16 cellular contexts compared by ENCODE assay signal in genomic region chr7:930975-931758, GRCh38. TPM values are rescaled to one million over a fixed set of nuclear protein-coding genes. Genes with fewer than 3 reads are reported as not detected.
DNase-seq lines count a peak whose midpoint lies in the region; ATAC-seq and TF ChIP-seq lines count a peak whose summit lies in the region.
"Had no signal": no experiment of that assay in that cellular context is flagged by ENCODE, and none has a peak within 500 bp of the region (broad histone marks: within the 10 kb centered on the region; RNA-seq: fewer than 3 reads in every experiment).

No MANE protein-coding gene starts in this region.

- no peaks in the 10 kb centered on the region for H3K36me3 ChIP-seq in lower lobe of right lung
- no peaks in the 10 kb centered on the region for H3K36me3 ChIP-seq in aorta (ENCODE audit: control insufficient read depth in 1 of 2, insufficient read depth in 2 of 2, low read length in 1 of 2)
- peaks cover 0 to 22% (median 6%) of the 10 kb centered on the region in 4 donors for H3K36me3 ChIP-seq in esophagus muscularis mucosa
- H3K36me3 ChIP-seq: pancreas had no signal

- intact Hi-C loops in activated CD8-positive, alpha-beta T cell treated with anti-CD3 and anti-CD28 coated beads for 36 hours (cut with micrococcal nuclease): no loop called here
- intact Hi-C loops in lower lobe of right lung (cut with DNase I) (no loop called here), aorta (cut with DNase I) (no loop called here), esophagus muscularis mucosa (cut with DNase I) (no loop called here)

- H3K27ac Mint-ChIP-seq in stimulated activated naive CD8-positive, alpha-beta T cell treated with anti-CD3 and anti-CD28 coated beads, Interleukin-15, Interleukin-2, amounts not matched to agents 100 ng/mL and 50 ng/mL, for 24 hours: peak overlapping the region; percentile 8
- peak overlapping the region in 1 of 2 donors; percentile 48 for H3K27ac Mint-ChIP-seq in stimulated activated naive CD8-positive, alpha-beta T cell treated with anti-CD3 and anti-CD28 coated beads, Interleukin-15, amount 100 ng/mL, for 72 hours
- peak overlapping the region; percentile 71 for H3K27ac Mint-ChIP-seq in activated CD8-positive, alpha-beta T cell treated with anti-CD3 and anti-CD28 coated beads for 36 hours
- H3K27ac Mint-ChIP-seq: mesothelial cell of epicardium, type B pancreatic cell had no signal

- no peak for ATAC-seq in stimulated activated naive CD8-positive, alpha-beta T cell treated with anti-CD3 and anti-CD28 coated beads, Interleukin-15, amount 100 ng/mL, for 72 hours
- ATAC-seq in activated CD8-positive, alpha-beta T cell treated with anti-CD3 and anti-CD28 coated beads for 36 hours: no peak
- ATAC-seq in lower lobe of right lung: no peak
- no peak for ATAC-seq in aorta (ENCODE audit: low FRiP score)
- ATAC-seq: pancreas, SK-N-SH treated with all-trans-retinoic acid at 6 μM for 48 hours had no signal

- no peak for TF ChIP-seq CTCF in activated CD8-positive, alpha-beta T cell treated with anti-CD3 and anti-CD28 coated beads for 36 hours (IDR thresholded peaks at IDR 0.05)
- TF ChIP-seq CTCF in lower lobe of right lung (IDR thresholded peaks at IDR 0.05) (no peak), esophagus muscularis mucosa (IDR thresholded peaks at IDR 0.05) (no peak)

- CTCF ChIA-PET in activated CD8-positive, alpha-beta T cell treated with anti-CD3 and anti-CD28 coated beads for 36 hours (lab: Charles Lee): interaction anchor here (2.1 kb wide), 1 partner anchor 22 kb away, joined by 5 read pairs; no protein-coding TSS in a partner anchor

- TF ChIP-seq POLR2A in esophagus muscularis mucosa (IDR thresholded peaks at IDR 0.05; ENCODE audit: low read depth): no peak

- WGBS in aorta, 2 donors: 76 to 83% methylated on average over 29 of the region's 29 CpGs
- 72% methylated on average over 29 of the region's 29 CpGs for WGBS in esophagus muscularis mucosa

- peaks cover 50% of the 10 kb centered on the region for H3K4me1 Mint-ChIP-seq in stimulated activated naive CD8-positive, alpha-beta T cell treated with anti-CD3 and anti-CD28 coated beads, Interleukin-15, Interleukin-2, amounts not matched to agents 100 ng/mL and 50 ng/mL, for 24 hours (ENCODE audit: low read depth)
- peaks cover 69% of the 10 kb centered on the region for H3K4me1 Mint-ChIP-seq in stimulated activated naive CD8-positive, alpha-beta T cell treated with anti-CD3 and anti-CD28 coated beads, Interleukin-15, amount 100 ng/mL, for 72 hours
- H3K4me1 Mint-ChIP-seq in activated CD8-positive, alpha-beta T cell treated with anti-CD3 and anti-CD28 coated beads for 36 hours (ENCODE audit: low read depth): peaks cover 50% of the 10 kb centered on the region
- H3K4me1 Mint-ChIP-seq: mesothelial cell of epicardium had no signal

- no peaks in the 10 kb centered on the region for H3K27me3 Mint-ChIP-seq in stimulated activated naive CD8-positive, alpha-beta T cell treated with anti-CD3 and anti-CD28 coated beads, Interleukin-15, Interleukin-2, amounts not matched to agents 100 ng/mL and 50 ng/mL, for 24 hours
- no peaks in the 10 kb centered on the region for H3K27me3 Mint-ChIP-seq in stimulated activated naive CD8-positive, alpha-beta T cell treated with anti-CD3 and anti-CD28 coated beads, Interleukin-15, amount 100 ng/mL, for 72 hours
- no peaks in the 10 kb centered on the region for H3K27me3 Mint-ChIP-seq in activated CD8-positive, alpha-beta T cell treated with anti-CD3 and anti-CD28 coated beads for 36 hours
- H3K27me3 Mint-ChIP-seq: type B pancreatic cell had no signal

- H3K27me3 ChIP-seq in lower lobe of right lung (ENCODE audit: low read depth): no peaks in the 10 kb centered on the region
- no peaks in the 10 kb centered on the region for H3K27me3 ChIP-seq in aorta (ENCODE audit: control insufficient read depth in 1 of 2, insufficient read depth in 2 of 2, low read length in 1 of 2)
- H3K27me3 ChIP-seq in esophagus muscularis mucosa: no peaks in the 10 kb centered on the region
- H3K27me3 ChIP-seq: pancreas had no signal

- H3K4me1 ChIP-seq in lower lobe of right lung (no peaks in the 10 kb centered on the region), aorta (ENCODE audit: control insufficient read depth in 1 of 2, insufficient read depth in 2 of 2, low read length in 2 of 2) (no peaks in the 10 kb centered on the region), esophagus muscularis mucosa (peaks cover 0 to 32% (median 12%) of the 10 kb centered on the region in 4 donors)
- H3K4me1 ChIP-seq: pancreas had no signal

- H3K4me3 ChIP-seq in lower lobe of right lung (no peak overlapping the region), aorta (ENCODE audit: low read length in 2 of 2) (no peak overlapping the region), esophagus muscularis mucosa (no peak overlapping the region)
- H3K4me3 ChIP-seq: pancreas had no signal

- H3K9me3 Mint-ChIP-seq in stimulated activated naive CD8-positive, alpha-beta T cell treated with anti-CD3 and anti-CD28 coated beads, Interleukin-15, Interleukin-2, amounts not matched to agents 100 ng/mL and 50 ng/mL, for 24 hours: no peaks in the 10 kb centered on the region
- H3K9me3 Mint-ChIP-seq in stimulated activated naive CD8-positive, alpha-beta T cell treated with anti-CD3 and anti-CD28 coated beads, Interleukin-15, amount 100 ng/mL, for 72 hours: peaks cover 0 to 7% of the 10 kb centered on the region in 2 donors
- peaks cover 3% of the 10 kb centered on the region for H3K9me3 Mint-ChIP-seq in activated CD8-positive, alpha-beta T cell treated with anti-CD3 and anti-CD28 coated beads for 36 hours
- H3K9me3 Mint-ChIP-seq: mesothelial cell of epicardium, type B pancreatic cell had no signal

- no peak for DNase-seq in stimulated activated naive CD8-positive, alpha-beta T cell treated with anti-CD3 and anti-CD28 coated beads, Interleukin-15, amount 100 ng/mL, for 72 hours
- no peak for DNase-seq in activated CD8-positive, alpha-beta T cell treated with anti-CD3 and anti-CD28 coated beads for 36 hours
- DNase-seq in lower lobe of right lung: peak; percentile 48
- peak; percentile 41 for DNase-seq in aorta
- no peak for DNase-seq in anterior cingulate cortex (lab: John Stamatoyannopoulos, UW)
- DNase-seq in NCI-H1105 (lab: John Stamatoyannopoulos, UW): no peak
- DNase-seq in esophagus muscularis mucosa (ENCODE audit: extremely low spot score): no peak
- DNase-seq: activated T-cell treated with anti-CD3 and anti-CD28 coated beads, Interleukin-2, amount 50 U/mL, for 1 hour; NK-92 treated with Interleukin-12 subunit alpha and Interleukin-12 subunit beta, amount 100 ng/mL, for 24 hours had no signal

- TF ChIP-seq EP300 in esophagus muscularis mucosa (IDR thresholded peaks at IDR 0.05): no peak

- peaks cover 10% of the 10 kb centered on the region for H3K36me3 Mint-ChIP-seq in stimulated activated naive CD8-positive, alpha-beta T cell treated with anti-CD3 and anti-CD28 coated beads, Interleukin-15, Interleukin-2, amounts not matched to agents 100 ng/mL and 50 ng/mL, for 24 hours (ENCODE audit: low read depth)
- peaks cover 44% of the 10 kb centered on the region for H3K36me3 Mint-ChIP-seq in activated CD8-positive, alpha-beta T cell treated with anti-CD3 and anti-CD28 coated beads for 36 hours (ENCODE audit: low read depth)
- H3K36me3 Mint-ChIP-seq: mesothelial cell of epicardium, type B pancreatic cell had no signal

- no peaks in the 10 kb centered on the region for H3K9me3 ChIP-seq in lower lobe of right lung
- H3K9me3 ChIP-seq in aorta (ENCODE audit: control insufficient read depth, low read length): no peaks in the 10 kb centered on the region
- no peaks in the 10 kb centered on the region for H3K9me3 ChIP-seq in esophagus muscularis mucosa
- H3K9me3 ChIP-seq: pancreas had no signal

- POLR2A ChIA-PET in activated CD8-positive, alpha-beta T cell treated with anti-CD3 and anti-CD28 coated beads for 36 hours (lab: Charles Lee): interaction anchor here (2.4 kb wide), 1 partner anchor 8 kb away, joined by 6 read pairs; no protein-coding TSS in a partner anchor

- no peak overlapping the region for H3K27ac ChIP-seq in lower lobe of right lung
- no peak overlapping the region for H3K27ac ChIP-seq in aorta (ENCODE audit: low read depth in 1 of 2, low read length in 2 of 2)
- peak overlapping the region in 1 of 4 donors; percentile 37 for H3K27ac ChIP-seq in esophagus muscularis mucosa (replicated peaks in 1 of 4)
- H3K27ac ChIP-seq: pancreas had no signal

- H3K4me3 Mint-ChIP-seq in stimulated activated naive CD8-positive, alpha-beta T cell treated with anti-CD3 and anti-CD28 coated beads, Interleukin-15, Interleukin-2, amounts not matched to agents 100 ng/mL and 50 ng/mL, for 24 hours: no peak overlapping the region
- peak overlapping the region in 1 of 2 donors; percentile 26 for H3K4me3 Mint-ChIP-seq in stimulated activated naive CD8-positive, alpha-beta T cell treated with anti-CD3 and anti-CD28 coated beads, Interleukin-15, amount 100 ng/mL, for 72 hours
- no peak overlapping the region for H3K4me3 Mint-ChIP-seq in activated CD8-positive, alpha-beta T cell treated with anti-CD3 and anti-CD28 coated beads for 36 hours
- H3K4me3 Mint-ChIP-seq: mesothelial cell of epicardium, type B pancreatic cell had no signal

RNA-seq across cellular contexts. Expression of gene ADAP1, which starts 23.3 kb away (rescaled TPM):
- total RNA-seq in activated CD8-positive, alpha-beta T cell treated with anti-CD3 and anti-CD28 coated beads for 36 hours: 10 to 100 TPM; 34.6 to 40.9 TPM
- total RNA-seq in lower lobe of right lung (33.9 TPM), aorta (10 to 100 TPM; 10.8 to 11.9 TPM), esophagus muscularis mucosa (10 to 100 TPM; 41.9 to 94.2 (median 78.3) TPM)
- 10 to 100 TPM in 1 of 2 donors, 1 to 10 TPM in 1; 4.3 to 16.9 TPM for polyA plus RNA-seq in aorta

RNA-seq across cellular contexts. Expression of gene COX19, which starts 44.2 kb away (rescaled TPM):
- total RNA-seq in activated CD8-positive, alpha-beta T cell treated with anti-CD3 and anti-CD28 coated beads for 36 hours: 10 to 100 TPM; 15.5 to 18.0 TPM
- total RNA-seq in lower lobe of right lung (12.9 TPM), aorta (10 to 100 TPM; 10.8 to 17.0 TPM), esophagus muscularis mucosa (10 to 100 TPM in 2 of 4 donors, 1 to 10 TPM in 2; 6.3 to 13.3 (median 9.7) TPM)
- polyA plus RNA-seq in aorta: 1 to 10 TPM; 3.1 to 6.7 TPM

RNA-seq across cellular contexts. Expression of gene CYP2W1, which starts 51.8 kb away (rescaled TPM):
- total RNA-seq in activated CD8-positive, alpha-beta T cell treated with anti-CD3 and anti-CD28 coated beads for 36 hours: not detected
- total RNA-seq in lower lobe of right lung (not detected), aorta (not detected), esophagus muscularis mucosa (under 1 TPM in 2 of 4 donors, not detected in 2; 0.23 to 0.66 TPM)
- not detected for polyA plus RNA-seq in aorta
- total RNA-seq: astrocyte, HT1080 had no signal

RNA-seq across cellular contexts. Expression of gene GET4, which starts 54.8 kb away (rescaled TPM):
- total RNA-seq in activated CD8-positive, alpha-beta T cell treated with anti-CD3 and anti-CD28 coated beads for 36 hours: 10 to 100 TPM; 20.6 to 31.9 TPM
- 31.7 TPM for total RNA-seq in lower lobe of right lung
- total RNA-seq in aorta: 10 to 100 TPM; 19.9 to 22.7 TPM
- 10 to 100 TPM; 16.5 to 58.3 TPM for polyA plus RNA-seq in aorta
- total RNA-seq in esophagus muscularis mucosa: 10 to 100 TPM; 24.7 to 41.3 (median 35.2) TPM

Comparison
In these comparisons a context has a peak if more than half of its experiments do, and no peak if none do; other contexts are left out.
1. DNase-seq: peak in lower lobe of right lung (single experiment) and aorta (2 of 2); none in stimulated activated naive CD8-positive, alpha-beta T cell treated with anti-CD3 and anti-CD28 coated beads, Interleukin-15, amount 100 ng/mL, for 72 hours (0 of 2), activated CD8-positive, alpha-beta T cell treated with anti-CD3 and anti-CD28 coated beads for 36 hours (single experiment), anterior cingulate cortex (0 of 58), NCI-H1105 (single experiment) and esophagus muscularis mucosa (single experiment).